8 cellular contexts compared by ENCODE assay signal in genomic region chr1:109397451-109398342, GRCh38. TPM values are rescaled to one million over a fixed set of nuclear protein-coding genes. Genes with fewer than 3 reads are reported as not detected.
A peak's percentile ranks its signal among the peaks of the same experiment; 100 is the strongest.
DNase-seq lines count a peak whose midpoint lies in the region; ATAC-seq, FAIRE-seq and TF ChIP-seq lines count a peak whose summit lies in the region.

SORT1 (minus strand) TSS chr1:109397918; CDS start chr1:109397892, 26 bp downstream.

- H3K27ac Mint-ChIP-seq in nephron, result peak within 1 kb of the TSS; percentile 54 to 74 (median 60)
- H3K27ac Mint-ChIP-seq in stimulated activated naive CD8-positive, alpha-beta T cell treated with anti-CD3 and anti-CD28 coated beads, Interleukin-15, Interleukin-2, amounts not matched to agents 100 ng/mL and 50 ng/mL, for 24 hours, result no peak within 1 kb of the TSS

- peak within 1 kb of the TSS; percentile 93 to 96 (median 96) for H3K4me3 Mint-ChIP-seq in nephron
- H3K4me3 Mint-ChIP-seq in stimulated activated naive CD8-positive, alpha-beta T cell treated with anti-CD3 and anti-CD28 coated beads, Interleukin-15, Interleukin-2, amounts not matched to agents 100 ng/mL and 50 ng/mL, for 24 hours, result peak within 1 kb of the TSS; percentile 79

- DNase-seq in D721Med (ENCODE audit: insufficient read length, low spot score) (peak; percentile 56), M059J (ENCODE audit: low read depth) (peak; percentile 89), SHP77 treated with DMSO at 0.1 percent for 48 hours (lab: John Stamatoyannopoulos, UW) (peak; percentile 90), foreskin fibroblast (peak; percentile 65 to 90)
- DNase-seq in activated naive CD4-positive, alpha-beta T cell treated with Interleukin-2 at 50 U/mL for 16 hours, result peak; percentile 54

- ATAC-seq in GM21737 (IDR thresholded peaks at IDR 0.05; ENCODE audit: unreplicated experiment), result peak; percentile 83

- no peaks in the 10 kb centered on the region for H3K36me3 Mint-ChIP-seq in nephron (ENCODE audit: low read depth)
- peaks cover 10% of the 10 kb centered on the region for H3K36me3 Mint-ChIP-seq in stimulated activated naive CD8-positive, alpha-beta T cell treated with anti-CD3 and anti-CD28 coated beads, Interleukin-15, Interleukin-2, amounts not matched to agents 100 ng/mL and 50 ng/mL, for 24 hours (ENCODE audit: low read depth)

- TF ChIP-seq CTCF in D721Med (IDR thresholded peaks at IDR 0.05; ENCODE audit: insufficient read depth, missing control alignments) (no peak), foreskin fibroblast (IDR thresholded peaks at IDR 0.05; ENCODE audit: low read depth, low read length) (no peak), nephron (IDR thresholded peaks at IDR 0.05; ENCODE audit: unreplicated experiment in 3 of 3) (no peak)

- H3K4me1 Mint-ChIP-seq in nephron, result peaks cover 53% of the 10 kb centered on the region
- H3K4me1 Mint-ChIP-seq in stimulated activated naive CD8-positive, alpha-beta T cell treated with anti-CD3 and anti-CD28 coated beads, Interleukin-15, Interleukin-2, amounts not matched to agents 100 ng/mL and 50 ng/mL, for 24 hours (ENCODE audit: low read depth), result peaks cover 14% of the 10 kb centered on the region

- no peak for FAIRE-seq in D721Med (lab: Jason Lieb, UNC)

- no peaks in the 10 kb centered on the region for H3K9me3 Mint-ChIP-seq in nephron
- H3K9me3 Mint-ChIP-seq in stimulated activated naive CD8-positive, alpha-beta T cell treated with anti-CD3 and anti-CD28 coated beads, Interleukin-15, Interleukin-2, amounts not matched to agents 100 ng/mL and 50 ng/mL, for 24 hours, result no peaks in the 10 kb centered on the region

- H3K27me3 Mint-ChIP-seq in nephron (ENCODE audit: low read depth), result peaks cover 11% of the 10 kb centered on the region
- H3K27me3 Mint-ChIP-seq in stimulated activated naive CD8-positive, alpha-beta T cell treated with anti-CD3 and anti-CD28 coated beads, Interleukin-15, Interleukin-2, amounts not matched to agents 100 ng/mL and 50 ng/mL, for 24 hours, result peaks cover 43% of the 10 kb centered on the region

- H3K4me3 ChIP-seq in foreskin fibroblast (ENCODE audit: low read depth in 1 of 2, low read length in 2 of 2), result peak within 1 kb of the TSS; percentile 55 to 60

RNA-seq across cellular contexts. Expression of gene SORT1, which starts in this region (rescaled TPM):
- 22.0 and 28.3 TPM in 2 replicates for total RNA-seq in M059J (2014; rRNA removed; shearing (Covaris generic))

Comparison
In these comparisons a context has a peak if more than half of its experiments do, and no peak if none do; other contexts are left out.
1. Peak in every context shown above with its lines: DNase-seq, ATAC-seq and H3K4me3 ChIP-seq.